In the genomic region with DNA sequence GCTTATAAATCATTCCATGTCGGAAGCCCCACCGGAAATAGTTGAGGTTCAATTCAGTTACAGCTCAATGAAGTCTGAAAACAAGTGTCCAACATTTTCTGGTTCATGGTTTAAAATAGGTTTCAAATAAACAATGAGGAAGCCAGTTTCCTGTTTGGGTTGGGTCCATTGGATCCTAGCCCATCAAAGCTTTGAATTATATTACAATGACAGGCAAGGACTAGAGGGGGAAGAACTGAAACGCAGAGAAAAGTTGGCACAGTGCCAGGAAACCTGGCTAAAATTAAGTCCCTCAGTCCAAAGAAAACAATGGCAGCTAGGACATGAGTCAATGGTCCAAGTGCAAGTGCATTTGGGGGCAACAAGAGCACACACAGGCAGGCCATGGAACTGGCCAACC, we compare ENCODE assay signal across 9 cellular contexts. TPM values are rescaled to one million over a fixed set of nuclear protein-coding genes. Genes with fewer than 3 reads are reported as not detected.
A peak's percentile ranks its signal among the peaks of the same experiment; 100 is the strongest.
DNase-seq lines count a peak whose midpoint lies in the region; ATAC-seq, FAIRE-seq and TF ChIP-seq lines count a peak whose summit lies in the region.
"Had no signal": no experiment of that assay in that cellular context is flagged by ENCODE, and none has a peak within 500 bp of the region (broad histone marks: within the 10 kb centered on the region; RNA-seq: fewer than 3 reads in every experiment).

No MANE protein-coding gene starts in this region.

- no peak overlapping the region for H3K4me3 ChIP-seq in BLaER1
- no peak overlapping the region for H3K4me3 ChIP-seq in lung

- TF ChIP-seq CTCF in lung (IDR thresholded peaks at IDR 0.05; ENCODE audit: control extremely low read depth, extremely low read depth), result no peak

- peak; percentile 77 for FAIRE-seq in endometrium (lab: Jason Lieb, UNC)

- no peak for ATAC-seq in lung (ENCODE audit: insufficient read depth, low FRiP score)
- no peak for ATAC-seq in HG03432 (IDR thresholded peaks at IDR 0.05; ENCODE audit: unreplicated experiment)

- DNase-seq in NCI-H2029 (lab: John Stamatoyannopoulos, UW), result peak; percentile 59
- peak; percentile 33 for DNase-seq in lung (ENCODE audit: low spot score)
- DNase-seq in foreskin melanocyte, result no peak
- DNase-seq in HuH-7 (ENCODE audit: low spot score), result no peak
- no peak for DNase-seq in activated effector memory CD4-positive, alpha-beta T cell treated with Interleukin-2 at 50 U/mL for 16 hours
- DNase-seq: stimulated activated naive CD4-positive, alpha-beta T cell treated with Interleukin-2 at 50 U/mL for 16 hours had no signal

- H3K36me3 ChIP-seq in BLaER1 (no peaks in the 10 kb centered on the region), lung (ENCODE audit: control insufficient read depth in 2 of 2, insufficient read depth in 2 of 2, low read length in 2 of 2) (no peaks in the 10 kb centered on the region)

- 8 to 18% methylated on average over 3 of the region's 3 CpGs for WGBS in lung, 2 donors

- peak overlapping the region; percentile 67 for H3K4me2 ChIP-seq in BLaER1

- no peaks in the 10 kb centered on the region for H4K20me1 ChIP-seq in BLaER1

- peaks cover 15% of the 10 kb centered on the region; the same call in 1 of the 2 replicates for H3K9me3 ChIP-seq in BLaER1
- H3K9me3 ChIP-seq in lung (ENCODE audit: control insufficient read depth in 2 of 2, insufficient read depth in 1 of 2, low read length in 1 of 2), result no peaks in the 10 kb centered on the region

- no peak overlapping the region for H3K9ac ChIP-seq in BLaER1

- H3K27me3 ChIP-seq in BLaER1, result no peaks in the 10 kb centered on the region
- H3K27me3 ChIP-seq in lung (ENCODE audit: control insufficient read depth, insufficient read depth), result no peaks in the 10 kb centered on the region

- H3K27ac ChIP-seq in BLaER1, result no peak overlapping the region
- H3K27ac ChIP-seq in lung (ENCODE audit: low read depth in 1 of 2, low read length in 1 of 2), result no peak overlapping the region

- H3K4me1 ChIP-seq in BLaER1 (peaks cover 80% of the 10 kb centered on the region), lung (ENCODE audit: control insufficient read depth in 2 of 2, insufficient read depth in 2 of 2, low read length in 2 of 2) (peaks cover 4 to 8% of the 10 kb centered on the region in 2 donors)

RNA-seq across cellular contexts. Expression of a gene that starts 32.0 kb away (rescaled TPM):
- 10 to 100 TPM in 1 of 2 donors, 1 to 10 TPM in 1; 1.7 to 10.5 TPM for total RNA-seq in lung
- under 1 TPM; 0.31 to 0.39 TPM for polyA plus RNA-seq in lung

Comparison
In these comparisons a context has a peak if more than half of its experiments do, and no peak if none do; other contexts are left out.
1. DNase-seq: peak in NCI-H2029 (single experiment) and lung (single experiment); none in foreskin melanocyte (single experiment), HuH-7 (single experiment) and activated effector memory CD4-positive, alpha-beta T cell treated with Interleukin-2 at 50 U/mL for 16 hours (single experiment).